ENCODE assay signal across 11 cellular contexts in genomic region chr5:35876922-35877321, GRCh38. TPM values are rescaled to one million over a fixed set of nuclear protein-coding genes. Genes with fewer than 3 reads are reported as not detected.
A peak's percentile ranks its signal among the peaks of the same experiment; 100 is the strongest.
DNase-seq lines count a peak whose midpoint lies in the region; ATAC-seq and TF ChIP-seq lines count a peak whose summit lies in the region.
"Had no signal": no experiment of that assay in that cellular context is flagged by ENCODE, and none has a peak within 500 bp of the region (broad histone marks: within the 10 kb centered on the region; RNA-seq: fewer than 3 reads in every experiment).

No MANE protein-coding gene starts in this region.

- intact Hi-C loops in activated naive CD4-positive, alpha-beta T cell treated with anti-CD3 and anti-CD28 coated beads for 36 hours (cut with micrococcal nuclease), result loop anchor here (1.0 to 2.0 kb wide), 2 partner anchors 28 to 48 kb away; no protein-coding TSS in a partner anchor

- peaks cover 85% of the 10 kb centered on the region for H3K4me1 Mint-ChIP-seq in activated naive CD4-positive, alpha-beta T cell treated with anti-CD3 and anti-CD28 coated beads for 36 hours (ENCODE audit: low read depth)
- H3K4me1 Mint-ChIP-seq in T-cell, result peaks cover 83 to 86% (median 83%) of the 10 kb centered on the region in 3 donors
- H3K4me1 Mint-ChIP-seq in type B pancreatic cell (ENCODE audit: unreplicated experiment), result no peaks in the 10 kb centered on the region

- peak overlapping the region; percentile 88 for H3K27ac Mint-ChIP-seq in activated naive CD4-positive, alpha-beta T cell treated with anti-CD3 and anti-CD28 coated beads for 36 hours
- H3K27ac Mint-ChIP-seq in T-cell (peak overlapping the region; percentile 76 to 82), type B pancreatic cell (peak overlapping the region; percentile 85)

- CTCF ChIA-PET in activated naive CD4-positive, alpha-beta T cell treated with anti-CD3 and anti-CD28 coated beads for 36 hours (lab: Charles Lee), result interaction anchor here (1.6 kb wide), 1 partner anchor 50 kb away, joined by 4 read pairs; no protein-coding TSS in a partner anchor
- CTCF ChIA-PET in T-cell (lab: Charles Lee), result no interaction called here

- TF ChIP-seq CTCF in fibroblast of mammary gland (conservative IDR thresholded peaks at IDR 0.05; ENCODE audit: control insufficient read depth, insufficient read depth, low read depth, low read length) (no peak), type B pancreatic cell (conservative IDR thresholded peaks at IDR 0.05) (no peak)

- H3K27me3 Mint-ChIP-seq in activated naive CD4-positive, alpha-beta T cell treated with anti-CD3 and anti-CD28 coated beads for 36 hours (ENCODE audit: low read depth), result no peaks in the 10 kb centered on the region
- H3K27me3 Mint-ChIP-seq in T-cell (no peaks in the 10 kb centered on the region), type B pancreatic cell (peaks cover 11% of the 10 kb centered on the region)

- POLR2A ChIA-PET in T-cell (lab: Charles Lee), result interaction anchor here in 1 of 2 donors (1.0 kb wide), 1 partner anchor 63 kb away, joined by 5 read pairs; no protein-coding TSS in a partner anchor

- no peak overlapping the region for H3K4me3 Mint-ChIP-seq in activated naive CD4-positive, alpha-beta T cell treated with anti-CD3 and anti-CD28 coated beads for 36 hours
- peak overlapping the region in 1 of 3 donors; percentile 61 for H3K4me3 Mint-ChIP-seq in T-cell
- peak overlapping the region; percentile 61 for H3K4me3 Mint-ChIP-seq in type B pancreatic cell

- ATAC-seq in T-cell (replicated peaks in 1 of 4), result no peak
- no peak for ATAC-seq in GM21737 (IDR thresholded peaks at IDR 0.05; ENCODE audit: unreplicated experiment)
- ATAC-seq in GM18909 (IDR thresholded peaks at IDR 0.05; ENCODE audit: poor library complexity, unreplicated experiment), result no peak

- no peak overlapping the region for H3K4me3 ChIP-seq in fibroblast of mammary gland (ENCODE audit: control insufficient read depth, low read depth, low read length)

- peak; percentile 43 for DNase-seq in activated naive CD4-positive, alpha-beta T cell treated with anti-CD3 and anti-CD28 coated beads for 36 hours
- DNase-seq in activated naive CD4-positive, alpha-beta T cell (lab: John Stamatoyannopoulos, UW), result no peak
- DNase-seq in T-cell (no peak), fibroblast of mammary gland (ENCODE audit: low read depth) (peak; percentile 77), type B pancreatic cell (ENCODE audit: extremely low spot score, unreplicated experiment) (no peak), COLO668 (lab: John Stamatoyannopoulos, UW; ENCODE audit: unreplicated experiment) (no peak)
- DNase-seq: effector CD4-positive, alpha-beta T cell; NCI-H774; occipital lobe had no signal

- H3K36me3 Mint-ChIP-seq in activated naive CD4-positive, alpha-beta T cell treated with anti-CD3 and anti-CD28 coated beads for 36 hours (ENCODE audit: low read depth), result peaks cover 66% of the 10 kb centered on the region
- peaks cover 70% of the 10 kb centered on the region for H3K36me3 Mint-ChIP-seq in T-cell
- H3K36me3 Mint-ChIP-seq in type B pancreatic cell, result no peaks in the 10 kb centered on the region

- no peaks in the 10 kb centered on the region for H3K9me3 Mint-ChIP-seq in activated naive CD4-positive, alpha-beta T cell treated with anti-CD3 and anti-CD28 coated beads for 36 hours
- H3K9me3 Mint-ChIP-seq in T-cell (peaks cover 0 to 13% (median 5%) of the 10 kb centered on the region in 3 donors), type B pancreatic cell (peaks cover 9% of the 10 kb centered on the region)

RNA-seq across cellular contexts. Expression of gene IL7R, which starts 20.2 kb away (rescaled TPM):
- total RNA-seq in activated naive CD4-positive, alpha-beta T cell treated with anti-CD3 and anti-CD28 coated beads for 36 hours, result 100 to 1,000 TPM; 144 to 147 TPM
- total RNA-seq in T-cell, result 1,000 to 10,000 TPM in 1 of 5 donors, 100 to 1,000 TPM in 4; 691 to 1,106 (median 924) TPM
- total RNA-seq in type B pancreatic cell (ENCODE audit: low replicate concordance), result not detected in 2 replicates

Comparison
In these comparisons a context has a peak if more than half of its experiments do, and no peak if none do; other contexts are left out.
1. DNase-seq: peak in activated naive CD4-positive, alpha-beta T cell treated with anti-CD3 and anti-CD28 coated beads for 36 hours (single experiment) and fibroblast of mammary gland (single experiment); none in activated naive CD4-positive, alpha-beta T cell (0 of 4), T-cell (0 of 34), type B pancreatic cell (single experiment) and COLO668 (single experiment).
2. RNA of gene IL7R, which starts 20.2 kb away (total RNA-seq): 691 to 1,106 TPM in T-cell and 144 to 147 TPM in activated naive CD4-positive, alpha-beta T cell treated with anti-CD3 and anti-CD28 coated beads for 36 hours; not detected in type B pancreatic cell; every median in the first group is over 100 times any median in the second.
3. Peak in every context shown above with its lines, with median percentiles within 50 percentile points of each other: H3K27ac Mint-ChIP-seq.